ENCODE assay signal across 8 cellular contexts in genomic region chr3:45994661-45995369, GRCh38. TPM values are rescaled to one million over a fixed set of nuclear protein-coding genes. Genes with fewer than 3 reads are reported as not detected.
DNase-seq lines count a peak whose midpoint lies in the region; ATAC-seq and TF ChIP-seq lines count a peak whose summit lies in the region.

No MANE protein-coding gene starts in this region.

- intact Hi-C loops in adrenal gland (cut with DNase I), result no loop called here

- H3F3A ChIP-seq in smooth muscle cell (ENCODE audit: low read depth), result no peaks in the 10 kb centered on the region

- H3K27ac ChIP-seq in Peyer's patch (peak overlapping the region; percentile 91 to 97 (median 93)), adrenal gland (peak overlapping the region; percentile 69 to 96 (median 87)), smooth muscle cell (ENCODE audit: low read depth) (peak overlapping the region; percentile 29)

- DNase-seq in Peyer's patch (peak; percentile 57 to 84 (median 61)), adrenal gland (peak in 4 of 7 donors; percentile 33 to 36 (median 35)), smooth muscle cell (lab: John Stamatoyannopoulos, UW; ENCODE audit: unreplicated experiment) (no peak), putamen (ENCODE audit: low spot score) (no peak), DMS153 treated with DMSO at 0.1 percent for 48 hours (lab: John Stamatoyannopoulos, UW; ENCODE audit: unreplicated experiment) (no peak)

- peak overlapping the region; percentile 83 for H3K9ac ChIP-seq in smooth muscle cell (ENCODE audit: low read depth)

- H3K4me3 ChIP-seq in Peyer's patch, result peak overlapping the region; percentile 75 to 87 (median 86)
- H3K4me3 ChIP-seq in adrenal gland, result peak overlapping the region in 3 of 4 donors; percentile 82 to 99 (median 95)
- H3K4me3 ChIP-seq in iPS-18c (ENCODE audit: insufficient read depth, low read depth, low read length), result peak overlapping the region; percentile 93
- peak overlapping the region; percentile 96 for H3K4me3 ChIP-seq in smooth muscle cell

- H3K9me3 ChIP-seq in Peyer's patch (no peaks in the 10 kb centered on the region), adrenal gland (replicated peaks in 1 of 3) (no peaks in the 10 kb centered on the region), iPS-18c (ENCODE audit: control insufficient read depth, insufficient read depth, low read length) (no peaks in the 10 kb centered on the region), smooth muscle cell (replicated peaks; ENCODE audit: low read depth) (no peaks in the 10 kb centered on the region)

- TF ChIP-seq CTCF in Peyer's patch (IDR thresholded peaks at IDR 0.05) (no peak), adrenal gland (IDR thresholded peaks at IDR 0.05) (no peak), smooth muscle cell (IDR thresholded peaks at IDR 0.05; ENCODE audit: borderline replicate concordance, insufficient read depth, poor library complexity, severe bottlenecking) (no peak)

- H3K36me3 ChIP-seq in Peyer's patch (no peaks in the 10 kb centered on the region), adrenal gland (replicated peaks in 1 of 2) (no peaks in the 10 kb centered on the region), smooth muscle cell (ENCODE audit: low read depth) (no peaks in the 10 kb centered on the region)

- peak overlapping the region; percentile 100 for H2AFZ ChIP-seq in smooth muscle cell (ENCODE audit: low read depth)

- TF ChIP-seq POLR2A in Peyer's patch (IDR thresholded peaks at IDR 0.05) (no peak), adrenal gland (IDR thresholded peaks at IDR 0.05) (no peak)

- H3K27me3 ChIP-seq in Peyer's patch, result no peaks in the 10 kb centered on the region
- no peaks in the 10 kb centered on the region for H3K27me3 ChIP-seq in adrenal gland
- H3K27me3 ChIP-seq in smooth muscle cell (ENCODE audit: low read depth), result no peaks in the 10 kb centered on the region

- H3K79me2 ChIP-seq in smooth muscle cell (ENCODE audit: low read depth), result peaks cover 6% of the 10 kb centered on the region

- no peaks in the 10 kb centered on the region for H4K20me1 ChIP-seq in smooth muscle cell (ENCODE audit: low read depth)

- peaks cover 0 to 43% (median 20%) of the 10 kb centered on the region in 4 donors for H3K4me1 ChIP-seq in Peyer's patch
- peaks cover 4 to 44% of the 10 kb centered on the region in 2 donors for H3K4me1 ChIP-seq in adrenal gland (replicated peaks in 1 of 2)
- H3K4me1 ChIP-seq in smooth muscle cell (ENCODE audit: low read depth), result peaks cover 12% of the 10 kb centered on the region

- peak overlapping the region; percentile 100 for H3K4me2 ChIP-seq in smooth muscle cell

- ATAC-seq in GM18502 (IDR thresholded peaks at IDR 0.05; ENCODE audit: poor library complexity, unreplicated experiment) (peak; percentile 25), HG02852 (IDR thresholded peaks at IDR 0.05; ENCODE audit: unreplicated experiment) (peak; percentile 8)

- WGBS in adrenal gland, 4 donors, result 5 to 6% (median 5%) methylated on average over 10 to 20 of the region's 20 CpGs
- 8% methylated on average over 20 of the region's 20 CpGs for WGBS in smooth muscle cell (ENCODE audit: low lambda C conversion rate)

RNA-seq across cellular contexts. Expression of gene FYCO1, which starts 0.8 kb away (rescaled TPM):
- 10 to 100 TPM; 35.8 to 51.2 (median 43.8) TPM for total RNA-seq in Peyer's patch
- total RNA-seq in adrenal gland, result 10 to 100 TPM; 25.3 to 74.3 (median 39.5) TPM
- polyA plus RNA-seq in adrenal gland, result 10 to 100 TPM; 13.3 to 24.3 (median 20.2) TPM
- total RNA-seq in smooth muscle cell, result 19.0 and 20.9 TPM in 2 replicates
- polyA plus RNA-seq in smooth muscle cell, result 4.5 and 7.4 TPM in 2 replicates

RNA-seq across cellular contexts. Expression of gene XCR1, which starts 32.5 kb away (rescaled TPM):
- total RNA-seq in Peyer's patch (not detected), adrenal gland (under 1 TPM in 4 of 8 donors, not detected in 4; 0.13 to 0.18 (median 0.15) TPM), smooth muscle cell (0.76 and 1.5 TPM in 2 replicates)
- polyA plus RNA-seq in adrenal gland (under 1 TPM in 2 of 3 donors, not detected in 1; 0.08 to 0.13 TPM), smooth muscle cell (0.30 TPM in 1 of 2 replicates, not detected in the other)

RNA-seq across cellular contexts. Expression of gene CXCR6, which starts 51.6 kb away (rescaled TPM):
- total RNA-seq in Peyer's patch, result 1 to 10 TPM in 3 of 4 donors, not detected in 1; 1.7 to 3.6 (median 2.5) TPM
- total RNA-seq in adrenal gland, result 1 to 10 TPM in 2 of 8 donors, under 1 TPM in 6; 0.28 to 2.9 (median 0.66) TPM
- under 1 TPM; 0.30 to 0.57 (median 0.32) TPM for polyA plus RNA-seq in adrenal gland
- total RNA-seq in smooth muscle cell, result 0.13 and 0.81 TPM in 2 replicates
- polyA plus RNA-seq in smooth muscle cell, result 0.19 and 0.35 TPM in 2 replicates

Comparison
In these comparisons a context has a peak if more than half of its experiments do, and no peak if none do; other contexts are left out.
1. DNase-seq: peak in Peyer's patch (3 of 3) and adrenal gland (4 of 7); none in smooth muscle cell (single experiment), putamen (single experiment) and DMS153 treated with DMSO at 0.1 percent for 48 hours (single experiment).
2. H3K27ac ChIP-seq: peak in every context shown above with its lines; median percentile 93 in Peyer's patch; 87 in adrenal gland; 29 in smooth muscle cell.
3. Peak in every context shown above with its lines, with median percentiles within 50 percentile points of each other: H3K4me3 ChIP-seq.